Comparison of ENCODE assay signal across 8 cellular contexts in genomic region chr2:164697688-164698290, GRCh38.
DNase-seq lines count a peak whose midpoint lies in the region; ATAC-seq and TF ChIP-seq lines count a peak whose summit lies in the region.

No MANE protein-coding gene starts in this region.

- 38% methylated on average over 2 of the region's 2 CpGs for WGBS in mesenchymal stem cell

- H3K9me3 Mint-ChIP-seq in natural killer cell = no peaks in the 10 kb centered on the region
- H3K9me3 Mint-ChIP-seq in activated CD8-positive, alpha-beta memory T cell treated with anti-CD3 and anti-CD28 coated beads, Interleukin-2, amount 10 ng/mL, durations not matched to agents 7 days and 5 days (ENCODE audit: low read depth) = peaks cover 3% of the 10 kb centered on the region

- H2BK5ac ChIP-seq in mesenchymal stem cell (ENCODE audit: low read depth, low read length, poor library complexity, severe bottlenecking) = no peak overlapping the region

- no peak overlapping the region for H3K27ac Mint-ChIP-seq in natural killer cell
- H3K27ac Mint-ChIP-seq in activated CD8-positive, alpha-beta memory T cell treated with anti-CD3 and anti-CD28 coated beads, Interleukin-2, amount 10 ng/mL, durations not matched to agents 7 days and 5 days = no peak overlapping the region

- H3K4me1 ChIP-seq in ascending aorta (no peaks in the 10 kb centered on the region), mesenchymal stem cell (ENCODE audit: control insufficient read depth, insufficient read depth, low read depth, low read length) (peaks cover 2% of the 10 kb centered on the region)

- H2AK5ac ChIP-seq in mesenchymal stem cell (ENCODE audit: low read length, severe bottlenecking) = no peak overlapping the region

- no peak overlapping the region for H3K4me3 Mint-ChIP-seq in natural killer cell
- H3K4me3 Mint-ChIP-seq in activated CD8-positive, alpha-beta memory T cell treated with anti-CD3 and anti-CD28 coated beads, Interleukin-2, amount 10 ng/mL, durations not matched to agents 7 days and 5 days = no peak overlapping the region

- no peak overlapping the region for H3K23ac ChIP-seq in mesenchymal stem cell (ENCODE audit: low read length in 2 of 2)

- H3K36me3 ChIP-seq in ascending aorta (peaks cover 0 to 25% of the 10 kb centered on the region in 2 donors), mesenchymal stem cell (ENCODE audit: control insufficient read depth in 1 of 2, insufficient read depth in 2 of 2, low read depth in 1 of 2, low read length in 2 of 2) (peaks cover 6 to 8% of the 10 kb centered on the region in 2 experiments)

- no peak overlapping the region for H2BK15ac ChIP-seq in mesenchymal stem cell (ENCODE audit: low read depth, poor library complexity, severe bottlenecking)

- ATAC-seq in natural killer cell (no peak), HG03521 (IDR thresholded peaks at IDR 0.05; ENCODE audit: unreplicated experiment) (no peak), HG03457 (IDR thresholded peaks at IDR 0.05; ENCODE audit: unreplicated experiment) (no peak)
- ATAC-seq in activated CD8-positive, alpha-beta memory T cell treated with anti-CD3 and anti-CD28 coated beads, Interleukin-2, amount 10 ng/mL, durations not matched to agents 7 days and 5 days = no peak

- H3K36me3 Mint-ChIP-seq in natural killer cell = no peaks in the 10 kb centered on the region
- H3K36me3 Mint-ChIP-seq in activated CD8-positive, alpha-beta memory T cell treated with anti-CD3 and anti-CD28 coated beads, Interleukin-2, amount 10 ng/mL, durations not matched to agents 7 days and 5 days = no peaks in the 10 kb centered on the region

- H3K4me3 ChIP-seq in HL-60 (replicated peaks; ENCODE audit: insufficient read depth, low read length) = no peak overlapping the region
- no peak overlapping the region for H3K4me3 ChIP-seq in ascending aorta
- H3K4me3 ChIP-seq in mesenchymal stem cell (ENCODE audit: insufficient read depth in 1 of 2, low read depth in 1 of 2, low read length in 2 of 2) = no peak overlapping the region

- CTCF ChIA-PET in GM10248 (lab: Yijun Ruan, JAX) = no interaction called here
- CTCF ChIA-PET in activated CD8-positive, alpha-beta memory T cell treated with anti-CD3 and anti-CD28 coated beads, Interleukin-2, amount 10 ng/mL, durations not matched to agents 7 days and 5 days (lab: Charles Lee) = no interaction called here

- H3K27me3 Mint-ChIP-seq in natural killer cell (ENCODE audit: low read depth in 2 of 2) = no peaks in the 10 kb centered on the region
- no peaks in the 10 kb centered on the region for H3K27me3 Mint-ChIP-seq in activated CD8-positive, alpha-beta memory T cell treated with anti-CD3 and anti-CD28 coated beads, Interleukin-2, amount 10 ng/mL, durations not matched to agents 7 days and 5 days

- DNase-seq in GM10248 (ENCODE audit: extremely low spot score) (peak; percentile 6), HL-60 (ENCODE audit: low read depth in 1 of 2, low spot score in 1 of 2) (no peak), ascending aorta (ENCODE audit: low spot score in 2 of 2) (no peak), mesenchymal stem cell (peak; percentile 35), natural killer cell (no peak)
- DNase-seq in activated CD8-positive, alpha-beta memory T cell treated with anti-CD3 and anti-CD28 coated beads, Interleukin-2, amount 10 ng/mL, durations not matched to agents 7 days and 5 days = no peak

- no peaks in the 10 kb centered on the region for H3K27me3 ChIP-seq in HL-60 (ENCODE audit: insufficient read depth, poor library complexity, severe bottlenecking)
- no peaks in the 10 kb centered on the region for H3K27me3 ChIP-seq in ascending aorta
- no peaks in the 10 kb centered on the region for H3K27me3 ChIP-seq in mesenchymal stem cell (ENCODE audit: control insufficient read depth in 1 of 2, insufficient read depth in 1 of 2, low read length in 2 of 2)

- no peak overlapping the region for H4K91ac ChIP-seq in mesenchymal stem cell (ENCODE audit: low read length)

- no peak overlapping the region for H2BK120ac ChIP-seq in mesenchymal stem cell (ENCODE audit: low read depth, low read length)

- no peak overlapping the region for H3K14ac ChIP-seq in mesenchymal stem cell (ENCODE audit: low read length in 2 of 2)

- peaks cover 6% of the 10 kb centered on the region for H3K79me1 ChIP-seq in mesenchymal stem cell (replicated peaks; ENCODE audit: low read length, poor library complexity, severe bottlenecking)

- H3K9me3 ChIP-seq in ascending aorta = no peaks in the 10 kb centered on the region
- no peaks in the 10 kb centered on the region for H3K9me3 ChIP-seq in mesenchymal stem cell (ENCODE audit: control insufficient read depth, low read length)

- intact Hi-C loops in ascending aorta (cut with DNase I) (no loop called here), natural killer cell (cut with micrococcal nuclease) (no loop called here)

- POLR2A ChIA-PET in GM10248 (lab: Yijun Ruan, JAX) = no interaction called here

- no peak overlapping the region for H2BK12ac ChIP-seq in mesenchymal stem cell (ENCODE audit: low read length in 2 of 2)

- no peak overlapping the region for H3K27ac ChIP-seq in HL-60 (replicated peaks)
- H3K27ac ChIP-seq in ascending aorta = no peak overlapping the region
- no peak overlapping the region for H3K27ac ChIP-seq in mesenchymal stem cell (ENCODE audit: low read length, poor library complexity, severe bottlenecking)

- no peak overlapping the region for H3K4me2 ChIP-seq in mesenchymal stem cell (ENCODE audit: low read length, poor library complexity, severe bottlenecking)

- no peak overlapping the region for H3K4ac ChIP-seq in mesenchymal stem cell (ENCODE audit: low read depth in 1 of 2, low read length in 2 of 2)

- H2AFZ ChIP-seq in mesenchymal stem cell (ENCODE audit: low read depth, low read length) = no peak overlapping the region

- no peak overlapping the region for H3K18ac ChIP-seq in mesenchymal stem cell (ENCODE audit: low read depth in 1 of 2, low read length in 2 of 2)

- no peak overlapping the region for H3K9ac ChIP-seq in mesenchymal stem cell (ENCODE audit: low read length)

- peak; percentile 34 for TF ChIP-seq CTCF in GM10248 (IDR thresholded peaks at IDR 0.05; ENCODE audit: control extremely low read depth, extremely low read depth, low read depth, missing control alignments)
- peak; percentile 34 for TF ChIP-seq CTCF in HL-60 (IDR thresholded peaks at IDR 0.05; ENCODE audit: insufficient read depth, low read length)
- TF ChIP-seq CTCF in ascending aorta (IDR thresholded peaks at IDR 0.05) = peak in 2 of 3 experiments; percentile 13 to 47
- TF ChIP-seq CTCF in natural killer cell (IDR thresholded peaks at IDR 0.05) = no peak

- H4K8ac ChIP-seq in mesenchymal stem cell (ENCODE audit: low read length) = no peak overlapping the region

- H3K4me1 Mint-ChIP-seq in natural killer cell = no peaks in the 10 kb centered on the region
- H3K4me1 Mint-ChIP-seq in activated CD8-positive, alpha-beta memory T cell treated with anti-CD3 and anti-CD28 coated beads, Interleukin-2, amount 10 ng/mL, durations not matched to agents 7 days and 5 days = no peaks in the 10 kb centered on the region

Comparison
In these comparisons a context has a peak if more than half of its experiments do, and no peak if none do; other contexts are left out.
1. DNase-seq: peak in GM10248 (single experiment) and mesenchymal stem cell (single experiment); none in HL-60 (0 of 2), ascending aorta (0 of 2), natural killer cell (single experiment) and activated CD8-positive, alpha-beta memory T cell treated with anti-CD3 and anti-CD28 coated beads, Interleukin-2, amount 10 ng/mL, durations not matched to agents 7 days and 5 days (single experiment).